ENCODE assay signal across 22 cellular contexts in genomic region chr12:95681210-95681765, GRCh38.
DNase-seq lines count a peak whose midpoint lies in the region; ATAC-seq and TF ChIP-seq lines count a peak whose summit lies in the region.
"Had no signal": no experiment of that assay in that cellular context is flagged by ENCODE, and none has a peak within 500 bp of the region (broad histone marks: within the 10 kb centered on the region; RNA-seq: fewer than 3 reads in every experiment).

No MANE protein-coding gene starts in this region.

- intact Hi-C loops in ascending aorta (cut with DNase I) = no loop called here

- H3K9me3 ChIP-seq in ascending aorta (no peaks in the 10 kb centered on the region), thoracic aorta (no peaks in the 10 kb centered on the region)

- peaks cover 0 to 4% of the 10 kb centered on the region in 2 donors for H3K4me1 ChIP-seq in ascending aorta
- H3K4me1 ChIP-seq in thoracic aorta (ENCODE audit: control insufficient read depth in 1 of 2, low read depth in 2 of 2) = peaks cover 4% of the 10 kb centered on the region in 2 donors
- H3K4me1 ChIP-seq: Caco-2 had no signal

- peak overlapping the region; percentile 50 to 67 for H3K27ac ChIP-seq in ascending aorta
- H3K27ac ChIP-seq in thoracic aorta = peak overlapping the region in 1 of 2 donors; percentile 50
- H3K27ac ChIP-seq: C4-2B had no signal

- H3K4me3 ChIP-seq in AG10803 (ENCODE audit: low read length) = no peak overlapping the region
- no peak overlapping the region for H3K4me3 ChIP-seq in ascending aorta
- peak overlapping the region; percentile 14 for H3K4me3 ChIP-seq in thoracic aorta
- H3K4me3 ChIP-seq: GM12878, K562 had no signal

- H3K27me3 ChIP-seq in ascending aorta (no peaks in the 10 kb centered on the region), thoracic aorta (replicated peaks; ENCODE audit: insufficient read depth) (no peaks in the 10 kb centered on the region)

- peak; percentile 21 for DNase-seq in AG10803 (ENCODE audit: low read depth)
- no peak for DNase-seq in ascending aorta (ENCODE audit: low spot score in 2 of 2)
- DNase-seq in middle frontal gyrus (ENCODE audit: extremely low spot score, low spot score) = peak; percentile 4
- no peak for DNase-seq in thoracic aorta (ENCODE audit: low spot score)
- DNase-seq: Caco-2; CD8-positive, alpha-beta T cell; Kasumi-1; NCI-H1092 treated with DMSO at 0.1 percent for 48 hours; NCI-H1436; NCI-H187; NCI-H2171 treated with DMSO at 0.1 percent for 48 hours; NCI-H524; NCI-H82; NK-92 treated with Interleukin-12 subunit alpha and Interleukin-12 subunit beta, amount 100 ng/mL, for 24 hours; RPMI8226; SHP77 had no signal

- H3K36me3 ChIP-seq in ascending aorta (no peaks in the 10 kb centered on the region), thoracic aorta (no peaks in the 10 kb centered on the region)

- no peak for TF ChIP-seq CTCF in AG10803 (conservative IDR thresholded peaks at IDR 0.05; ENCODE audit: low read length)
- no peak for TF ChIP-seq CTCF in ascending aorta (IDR thresholded peaks at IDR 0.05)
- no peak for TF ChIP-seq CTCF in thoracic aorta (IDR thresholded peaks at IDR 0.05)

- ATAC-seq in thoracic aorta (ENCODE audit: insufficient number of reproducible peaks, low FRiP score, low read depth) = no peak
- ATAC-seq in GM21360 (IDR thresholded peaks at IDR 0.05; ENCODE audit: unreplicated experiment) = no peak
- ATAC-seq in GM21423 (IDR thresholded peaks at IDR 0.05; ENCODE audit: unreplicated experiment) = no peak
- ATAC-seq in GM21390 (IDR thresholded peaks at IDR 0.05; ENCODE audit: unreplicated experiment) = no peak
- ATAC-seq: CD8-positive, alpha-beta T cell; GM12878; K562 had no signal

Comparison
In these comparisons a context has a peak if more than half of its experiments do, and no peak if none do; other contexts are left out.
1. DNase-seq: peak in AG10803 (single experiment) and middle frontal gyrus (single experiment); none in ascending aorta (0 of 2) and thoracic aorta (single experiment).